Comparison of ENCODE assay signal across 8 cellular contexts in genomic region chr10:6582913-6583312, GRCh38. TPM values are rescaled to one million over a fixed set of nuclear protein-coding genes. Genes with fewer than 3 reads are reported as not detected.
DNase-seq lines count a peak whose midpoint lies in the region; ATAC-seq and TF ChIP-seq lines count a peak whose summit lies in the region.
"Not testable (repeated sequence)": the region's sequence is repeated elsewhere in the genome, so short reads cannot be mapped to it uniquely, and the experiment has no call there.

No MANE protein-coding gene starts in this region.

- not testable (repeated sequence) for H3K9me3 ChIP-seq in CD8-positive, alpha-beta memory T cell (ENCODE audit: low read length)

- H3K9me3 Mint-ChIP-seq in CD8-positive, alpha-beta memory T cell; T-helper 2 cell treated with Interferon-gamma antibody and Interleukin-4, amounts not matched to agents 5 μg/mL and 100 μg/mL, for 36 hours; activated CD8-positive, alpha-beta T cell treated with anti-CD3 and anti-CD28 coated beads for 36 hours; activated T-helper 17 cell treated with anti-CD3 and anti-CD28 coated beads, Interleukin-2, amount 50 U/mL, for 72 hours; activated naive CD8-positive, alpha-beta T cell treated with anti-CD3 and anti-CD28 coated beads for 36 hours; endothelial cell (ENCODE audit: unreplicated experiment); neural crest cell; stimulated activated naive CD8-positive, alpha-beta T cell treated with anti-CD3 and anti-CD28 coated beads, Interleukin-15, amount 100 ng/mL, for 72 hours: not testable (repeated sequence)

- peak overlapping the region; percentile 84 for H3K4me3 ChIP-seq in CD8-positive, alpha-beta memory T cell (ENCODE audit: low read length)

- peak overlapping the region; percentile 26 for H3K27ac ChIP-seq in CD8-positive, alpha-beta memory T cell (ENCODE audit: low read depth, low read length)

- peaks cover 58 to 73% (median 72%) of the 10 kb centered on the region in 3 donors for H3K4me1 Mint-ChIP-seq in CD8-positive, alpha-beta memory T cell
- H3K4me1 Mint-ChIP-seq in T-helper 2 cell treated with Interferon-gamma antibody and Interleukin-4, amounts not matched to agents 5 μg/mL and 100 μg/mL, for 36 hours (ENCODE audit: low read depth): peaks cover 60% of the 10 kb centered on the region
- H3K4me1 Mint-ChIP-seq in activated CD8-positive, alpha-beta T cell treated with anti-CD3 and anti-CD28 coated beads for 36 hours (ENCODE audit: low read depth): peaks cover 38% of the 10 kb centered on the region
- peaks cover 48% of the 10 kb centered on the region for H3K4me1 Mint-ChIP-seq in activated T-helper 17 cell treated with anti-CD3 and anti-CD28 coated beads, Interleukin-2, amount 50 U/mL, for 72 hours
- peaks cover 50% of the 10 kb centered on the region for H3K4me1 Mint-ChIP-seq in activated naive CD8-positive, alpha-beta T cell treated with anti-CD3 and anti-CD28 coated beads for 36 hours
- H3K4me1 Mint-ChIP-seq in endothelial cell (ENCODE audit: unreplicated experiment) (peaks cover 49% of the 10 kb centered on the region), neural crest cell (peaks cover 34% of the 10 kb centered on the region)
- H3K4me1 Mint-ChIP-seq in stimulated activated naive CD8-positive, alpha-beta T cell treated with anti-CD3 and anti-CD28 coated beads, Interleukin-15, amount 100 ng/mL, for 72 hours: peaks cover 36% of the 10 kb centered on the region

- intact Hi-C loops in activated CD8-positive, alpha-beta T cell treated with anti-CD3 and anti-CD28 coated beads for 36 hours (cut with micrococcal nuclease): loop anchor here (1.0 to 10.0 kb wide), 5 partner anchors 9 to 528 kb away; no protein-coding TSS in a partner anchor

- H3K4me3 Mint-ChIP-seq in CD8-positive, alpha-beta memory T cell: peak overlapping the region; percentile 88 to 98 (median 94)
- H3K4me3 Mint-ChIP-seq in T-helper 2 cell treated with Interferon-gamma antibody and Interleukin-4, amounts not matched to agents 5 μg/mL and 100 μg/mL, for 36 hours: peak overlapping the region; percentile 93
- H3K4me3 Mint-ChIP-seq in activated CD8-positive, alpha-beta T cell treated with anti-CD3 and anti-CD28 coated beads for 36 hours: peak overlapping the region; percentile 98
- peak overlapping the region; percentile 83 for H3K4me3 Mint-ChIP-seq in activated T-helper 17 cell treated with anti-CD3 and anti-CD28 coated beads, Interleukin-2, amount 50 U/mL, for 72 hours
- peak overlapping the region; percentile 97 for H3K4me3 Mint-ChIP-seq in activated naive CD8-positive, alpha-beta T cell treated with anti-CD3 and anti-CD28 coated beads for 36 hours
- not testable (repeated sequence) for H3K4me3 Mint-ChIP-seq in endothelial cell (ENCODE audit: unreplicated experiment)
- peak overlapping the region; percentile 63 for H3K4me3 Mint-ChIP-seq in neural crest cell
- H3K4me3 Mint-ChIP-seq in stimulated activated naive CD8-positive, alpha-beta T cell treated with anti-CD3 and anti-CD28 coated beads, Interleukin-15, amount 100 ng/mL, for 72 hours: peak overlapping the region; percentile 96 to 98

- not testable (repeated sequence) for DNase-seq in CD8-positive, alpha-beta memory T cell; T-helper 2 cell treated with Interferon-gamma antibody and Interleukin-4, amounts not matched to agents 5 μg/mL and 100 μg/mL, for 36 hours (ENCODE audit: low spot score); activated CD8-positive, alpha-beta T cell treated with anti-CD3 and anti-CD28 coated beads for 36 hours; activated naive CD8-positive, alpha-beta T cell treated with anti-CD3 and anti-CD28 coated beads for 36 hours; endothelial cell (ENCODE audit: low spot score); neural crest cell (ENCODE audit: low read depth, low spot score)
- peak in 1 of 2 donors; percentile 32 for DNase-seq in stimulated activated naive CD8-positive, alpha-beta T cell treated with anti-CD3 and anti-CD28 coated beads, Interleukin-15, amount 100 ng/mL, for 72 hours

- H3K36me3 Mint-ChIP-seq in CD8-positive, alpha-beta memory T cell: peaks cover 18 to 75% (median 26%) of the 10 kb centered on the region in 3 donors
- H3K36me3 Mint-ChIP-seq in T-helper 2 cell treated with Interferon-gamma antibody and Interleukin-4, amounts not matched to agents 5 μg/mL and 100 μg/mL, for 36 hours (ENCODE audit: low read depth): peaks cover 71% of the 10 kb centered on the region
- H3K36me3 Mint-ChIP-seq in activated CD8-positive, alpha-beta T cell treated with anti-CD3 and anti-CD28 coated beads for 36 hours (ENCODE audit: low read depth): peaks cover 83% of the 10 kb centered on the region
- peaks cover 90% of the 10 kb centered on the region for H3K36me3 Mint-ChIP-seq in activated T-helper 17 cell treated with anti-CD3 and anti-CD28 coated beads, Interleukin-2, amount 50 U/mL, for 72 hours (ENCODE audit: low read depth)
- H3K36me3 Mint-ChIP-seq in activated naive CD8-positive, alpha-beta T cell treated with anti-CD3 and anti-CD28 coated beads for 36 hours: peaks cover 77% of the 10 kb centered on the region
- H3K36me3 Mint-ChIP-seq in endothelial cell (ENCODE audit: low read depth, unreplicated experiment); neural crest cell (ENCODE audit: low read depth): not testable (repeated sequence)

- not testable (repeated sequence) for H3K27me3 ChIP-seq in CD8-positive, alpha-beta memory T cell (ENCODE audit: insufficient read depth, low read length, poor library complexity, severe bottlenecking)

- ATAC-seq in activated CD8-positive, alpha-beta T cell treated with anti-CD3 and anti-CD28 coated beads for 36 hours; activated T-helper 17 cell treated with anti-CD3 and anti-CD28 coated beads, Interleukin-2, amount 50 U/mL, for 72 hours (replicated peaks); stimulated activated naive CD8-positive, alpha-beta T cell treated with anti-CD3 and anti-CD28 coated beads, Interleukin-15, amount 100 ng/mL, for 72 hours: not testable (repeated sequence)

- not testable (repeated sequence) for H3K36me3 ChIP-seq in CD8-positive, alpha-beta memory T cell (ENCODE audit: insufficient read depth, low read length)

- POLR2A ChIA-PET in CD8-positive, alpha-beta memory T cell (lab: Charles Lee): interaction anchor here (0.6 to 1.3 kb wide), 3 partner anchors 10 to 942 kb away, joined by 3 to 6 read pairs (median 3); no protein-coding TSS in a partner anchor
- POLR2A ChIA-PET in activated CD8-positive, alpha-beta T cell treated with anti-CD3 and anti-CD28 coated beads for 36 hours (lab: Charles Lee): interaction anchor here (0.6 to 6.4 kb wide), 17 partner anchors 10 to 142 kb away, joined by 3 to 85 read pairs (median 5); no protein-coding TSS in a partner anchor

- not testable (repeated sequence) for TF ChIP-seq CTCF in activated CD8-positive, alpha-beta T cell treated with anti-CD3 and anti-CD28 coated beads for 36 hours (IDR thresholded peaks at IDR 0.05); endothelial cell (IDR thresholded peaks at IDR 0.05; ENCODE audit: unreplicated experiment); neural crest cell (conservative IDR thresholded peaks at IDR 0.05)

- CTCF ChIA-PET in CD8-positive, alpha-beta memory T cell (lab: Charles Lee): interaction anchor here (0.9 to 3.7 kb wide), 8 partner anchors 10 to 137 kb away, joined by 3 to 39 read pairs (median 12); no protein-coding TSS in a partner anchor
- CTCF ChIA-PET in activated CD8-positive, alpha-beta T cell treated with anti-CD3 and anti-CD28 coated beads for 36 hours (lab: Charles Lee): interaction anchor here (1.2 to 4.3 kb wide), 13 partner anchors 8 to 109 kb away, joined by 3 to 45 read pairs (median 10); no protein-coding TSS in a partner anchor

- not testable (repeated sequence) for H3K27me3 Mint-ChIP-seq in CD8-positive, alpha-beta memory T cell; T-helper 2 cell treated with Interferon-gamma antibody and Interleukin-4, amounts not matched to agents 5 μg/mL and 100 μg/mL, for 36 hours (ENCODE audit: low read depth); activated CD8-positive, alpha-beta T cell treated with anti-CD3 and anti-CD28 coated beads for 36 hours; activated T-helper 17 cell treated with anti-CD3 and anti-CD28 coated beads, Interleukin-2, amount 50 U/mL, for 72 hours; activated naive CD8-positive, alpha-beta T cell treated with anti-CD3 and anti-CD28 coated beads for 36 hours; endothelial cell (ENCODE audit: unreplicated experiment); stimulated activated naive CD8-positive, alpha-beta T cell treated with anti-CD3 and anti-CD28 coated beads, Interleukin-15, amount 100 ng/mL, for 72 hours
- H3K27me3 Mint-ChIP-seq in neural crest cell (ENCODE audit: low read depth): peaks cover 29% of the 10 kb centered on the region

- peaks cover 47% of the 10 kb centered on the region for H3K4me1 ChIP-seq in CD8-positive, alpha-beta memory T cell (ENCODE audit: insufficient read depth, low read length)

- peak overlapping the region; percentile 91 to 99 (median 96) for H3K27ac Mint-ChIP-seq in CD8-positive, alpha-beta memory T cell
- H3K27ac Mint-ChIP-seq in T-helper 2 cell treated with Interferon-gamma antibody and Interleukin-4, amounts not matched to agents 5 μg/mL and 100 μg/mL, for 36 hours: peak overlapping the region; percentile 88
- H3K27ac Mint-ChIP-seq in activated CD8-positive, alpha-beta T cell treated with anti-CD3 and anti-CD28 coated beads for 36 hours: peak overlapping the region; percentile 98
- H3K27ac Mint-ChIP-seq in activated T-helper 17 cell treated with anti-CD3 and anti-CD28 coated beads, Interleukin-2, amount 50 U/mL, for 72 hours: peak overlapping the region; percentile 92
- H3K27ac Mint-ChIP-seq in activated naive CD8-positive, alpha-beta T cell treated with anti-CD3 and anti-CD28 coated beads for 36 hours: peak overlapping the region; percentile 96
- H3K27ac Mint-ChIP-seq in endothelial cell (ENCODE audit: unreplicated experiment): peak overlapping the region; percentile 95
- not testable (repeated sequence) for H3K27ac Mint-ChIP-seq in neural crest cell (ENCODE audit: unreplicated experiment)
- peak overlapping the region; percentile 96 to 99 for H3K27ac Mint-ChIP-seq in stimulated activated naive CD8-positive, alpha-beta T cell treated with anti-CD3 and anti-CD28 coated beads, Interleukin-15, amount 100 ng/mL, for 72 hours

RNA-seq across cellular contexts. Expression of gene PRKCQ, which starts 2.8 kb away (rescaled TPM):
- 10 to 100 TPM; 44.1 to 46.7 TPM for total RNA-seq in CD8-positive, alpha-beta memory T cell
- polyA plus RNA-seq in CD8-positive, alpha-beta memory T cell: 55.3 TPM
- total RNA-seq in activated CD8-positive, alpha-beta T cell treated with anti-CD3 and anti-CD28 coated beads for 36 hours: 10 to 100 TPM; 46.3 to 47.1 TPM
- 10 to 100 TPM; 35.3 to 37.8 TPM for total RNA-seq in activated T-helper 17 cell treated with anti-CD3 and anti-CD28 coated beads, Interleukin-2, amount 50 U/mL, for 72 hours
- 10 to 100 TPM; 44.9 to 45.9 TPM for total RNA-seq in activated naive CD8-positive, alpha-beta T cell treated with anti-CD3 and anti-CD28 coated beads for 36 hours
- total RNA-seq in endothelial cell (ENCODE audit: unreplicated experiment) (24.0 TPM), neural crest cell (3.2 and 3.3 TPM in 2 replicates)
